8 cellular contexts compared by ENCODE assay signal in the genomic region with DNA sequence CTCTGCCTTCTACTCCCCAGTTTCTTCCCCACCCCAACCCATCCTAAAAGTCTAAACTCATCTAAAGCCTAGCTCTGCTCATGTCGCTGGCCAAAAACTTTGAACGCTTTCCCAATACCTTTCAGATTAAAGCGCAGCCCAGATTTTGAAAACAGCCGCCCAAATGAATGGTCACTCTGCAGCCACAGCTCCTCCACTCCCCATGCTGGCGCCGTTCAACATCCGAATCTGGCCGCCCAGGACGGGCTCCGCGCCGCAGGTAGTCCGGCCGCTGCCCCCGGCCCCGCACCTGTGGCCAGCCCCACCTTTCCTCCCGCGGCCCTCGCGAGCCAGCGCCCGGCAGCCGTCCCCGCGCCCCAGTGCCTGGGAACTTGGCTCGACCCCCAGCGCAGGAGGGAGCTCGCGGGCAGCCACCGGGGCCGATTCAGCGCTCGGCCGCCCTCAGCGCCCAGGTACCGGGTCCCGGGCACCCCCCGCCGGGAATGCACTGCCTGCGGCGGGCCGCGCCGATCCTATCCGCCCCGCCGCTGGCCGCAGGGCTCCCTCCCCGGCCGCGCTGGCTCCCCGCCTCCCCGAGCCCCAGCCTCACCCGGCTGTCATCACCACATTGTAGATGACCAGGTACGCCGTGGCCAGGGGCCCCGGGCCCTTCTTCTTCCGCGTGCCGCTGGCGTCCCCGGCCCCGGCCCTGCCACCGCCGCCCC. TPM values are rescaled to one million over a fixed set of nuclear protein-coding genes. Genes with fewer than 3 reads are reported as not detected.
DNase-seq lines count a peak whose midpoint lies in the region; ATAC-seq lines count a peak whose summit lies in the region.

No MANE protein-coding gene starts in this region.

- H3K4me3 Mint-ChIP-seq in activated T-helper 2 cell treated with anti-CD3 and anti-CD28 coated beads, Interferon-gamma antibody, Interleukin-2, Interleukin-4, amounts not matched to agents 10 μg/mL and 5 μg/mL and 100 μg/mL, durations not matched to agents 14 hours and 24 hours and 36 hours (ENCODE audit: low read depth), result no peak overlapping the region

- no peaks in the 10 kb centered on the region for H3K27me3 Mint-ChIP-seq in activated T-helper 2 cell treated with anti-CD3 and anti-CD28 coated beads, Interferon-gamma antibody, Interleukin-2, Interleukin-4, amounts not matched to agents 10 μg/mL and 5 μg/mL and 100 μg/mL, durations not matched to agents 14 hours and 24 hours and 36 hours (ENCODE audit: low read depth)

- DNase-seq in NOMO-1 (lab: John Stamatoyannopoulos, UW; ENCODE audit: unreplicated experiment in 2 of 2) (peak; percentile 9 to 52), NOMO-1 treated with DMSO at 0.1 percent for 48 hours (lab: John Stamatoyannopoulos, UW; ENCODE audit: unreplicated experiment) (no peak), Right ventricle myocardium superior (peak; percentile 72), pons (ENCODE audit: low spot score) (peak; percentile 42), Kasumi-1 (lab: John Stamatoyannopoulos, UW) (no peak)
- DNase-seq in Jurkat, Clone E6-1 (ENCODE audit: low read depth, low spot score), result no peak
- no peak for DNase-seq in activated T-helper 2 cell treated with anti-CD3 and anti-CD28 coated beads, Interferon-gamma antibody, Interleukin-2, Interleukin-4, amounts not matched to agents 10 μg/mL and 5 μg/mL and 100 μg/mL, durations not matched to agents 14 hours and 24 hours and 36 hours (ENCODE audit: low spot score)

- H3K4me1 Mint-ChIP-seq in activated T-helper 2 cell treated with anti-CD3 and anti-CD28 coated beads, Interferon-gamma antibody, Interleukin-2, Interleukin-4, amounts not matched to agents 10 μg/mL and 5 μg/mL and 100 μg/mL, durations not matched to agents 14 hours and 24 hours and 36 hours (ENCODE audit: low read depth), result peaks cover 20% of the 10 kb centered on the region

- peak overlapping the region; percentile 72 for H3K27ac Mint-ChIP-seq in activated T-helper 2 cell treated with anti-CD3 and anti-CD28 coated beads, Interferon-gamma antibody, Interleukin-2, Interleukin-4, amounts not matched to agents 10 μg/mL and 5 μg/mL and 100 μg/mL, durations not matched to agents 14 hours and 24 hours and 36 hours

- peaks cover 11% of the 10 kb centered on the region for H3K9me3 Mint-ChIP-seq in activated T-helper 2 cell treated with anti-CD3 and anti-CD28 coated beads, Interferon-gamma antibody, Interleukin-2, Interleukin-4, amounts not matched to agents 10 μg/mL and 5 μg/mL and 100 μg/mL, durations not matched to agents 14 hours and 24 hours and 36 hours

- peaks cover 44% of the 10 kb centered on the region for H3K36me3 Mint-ChIP-seq in activated T-helper 2 cell treated with anti-CD3 and anti-CD28 coated beads, Interferon-gamma antibody, Interleukin-2, Interleukin-4, amounts not matched to agents 10 μg/mL and 5 μg/mL and 100 μg/mL, durations not matched to agents 14 hours and 24 hours and 36 hours (ENCODE audit: low read depth)

- peak overlapping the region; percentile 96 for H3K4me3 ChIP-seq in Jurkat, Clone E6-1 (ENCODE audit: low read length)

- ATAC-seq in GM21529 (IDR thresholded peaks at IDR 0.05; ENCODE audit: unreplicated experiment), result peak; percentile 26
- peak; percentile 64 for ATAC-seq in Right ventricle myocardium superior (ENCODE audit: poor library complexity)

- intact Hi-C loops in activated T-helper 2 cell treated with anti-CD3 and anti-CD28 coated beads, Interferon-gamma antibody, Interleukin-2, Interleukin-4, amounts not matched to agents 10 μg/mL and 5 μg/mL and 100 μg/mL, durations not matched to agents 14 hours and 24 hours and 36 hours (cut with micrococcal nuclease), result loop anchor here (10.0 kb wide), 1 partner anchor 790 kb away; a partner anchor contains a TSS
- intact Hi-C loops in Right ventricle myocardium superior (cut with DNase I), result no loop called here

RNA-seq across cellular contexts. Expression of a gene that starts 0.4 kb away (rescaled TPM):
- 14.5 TPM for polyA plus RNA-seq in Jurkat, Clone E6-1 (2012; ENCODE audit: insufficient read depth, insufficient read length)
- 29.5 and 32.5 TPM in 2 replicates for total RNA-seq in activated T-helper 2 cell treated with anti-CD3 and anti-CD28 coated beads, Interferon-gamma antibody, Interleukin-2, Interleukin-4, amounts not matched to agents 10 μg/mL and 5 μg/mL and 100 μg/mL, durations not matched to agents 14 hours and 24 hours and 36 hours
- 9.1 TPM for total RNA-seq in Right ventricle myocardium superior

Comparison
In these comparisons a context has a peak if more than half of its experiments do, and no peak if none do; other contexts are left out.
1. DNase-seq: peak in NOMO-1 (2 of 2), Right ventricle myocardium superior (single experiment) and pons (single experiment); none in NOMO-1 treated with DMSO at 0.1 percent for 48 hours (single experiment), Jurkat, Clone E6-1 (single experiment), activated T-helper 2 cell treated with anti-CD3 and anti-CD28 coated beads, Interferon-gamma antibody, Interleukin-2, Interleukin-4, amounts not matched to agents 10 μg/mL and 5 μg/mL and 100 μg/mL, durations not matched to agents 14 hours and 24 hours and 36 hours (single experiment) and Kasumi-1 (0 of 2).